In genomic region chr12:109329003-109329402, GRCh38 we compare ENCODE assay signal across 38 cellular contexts. TPM values are rescaled to one million over a fixed set of nuclear protein-coding genes. Genes with fewer than 3 reads are reported as not detected.
"Had no signal": no experiment of that assay in that cellular context is flagged by ENCODE, and none has a peak within 500 bp of the region (broad histone marks: within the 10 kb centered on the region; RNA-seq: fewer than 3 reads in every experiment).

No MANE protein-coding gene starts in this region.

- H3K27me3 Mint-ChIP-seq: activated naive CD4-positive, alpha-beta T cell treated with anti-CD3 and anti-CD28 coated beads, Interleukin-2, amount 50 U/mL, for 24 hours; activated naive CD8-positive, alpha-beta T cell had no signal

- H3K27ac ChIP-seq: ascending aorta, brain microvascular endothelial cell, breast epithelium, VCaP had no signal

- H3K36me3 Mint-ChIP-seq: activated CD4-positive, alpha-beta memory T cell treated with anti-CD3 and anti-CD28 coated beads for 36 hours; activated naive CD4-positive, alpha-beta T cell treated with anti-CD3 and anti-CD28 coated beads, Interleukin-2, amount 10 ng/mL, durations not matched to agents 7 days and 5 days; activated naive CD4-positive, alpha-beta T cell treated with anti-CD3 and anti-CD28 coated beads, Interleukin-2, amount 50 U/mL, for 24 hours; activated naive CD8-positive, alpha-beta T cell; activated naive CD8-positive, alpha-beta T cell treated with anti-CD3 and anti-CD28 coated beads, Interleukin-2, amount 10 ng/mL, durations not matched to agents 7 days and 5 days had no signal

- FAIRE-seq: TTC549 had no signal

- H3K27me3 ChIP-seq: ascending aorta, brain microvascular endothelial cell, breast epithelium had no signal

- H3K4me1 ChIP-seq: ascending aorta, breast epithelium had no signal

- H3K4me1 Mint-ChIP-seq: activated B cell treated with CpG ODN at 0.5 μM for 24 hours; activated CD4-positive, alpha-beta T cell treated with anti-CD3 and anti-CD28 coated beads, Interleukin-2, amount 10 ng/mL, durations not matched to agents 24 days and 14 days; activated naive CD4-positive, alpha-beta T cell treated with anti-CD3 and anti-CD28 coated beads, Interleukin-2, amount 10 ng/mL, durations not matched to agents 7 days and 5 days; activated naive CD4-positive, alpha-beta T cell treated with anti-CD3 and anti-CD28 coated beads, Interleukin-2, amount 50 U/mL, for 24 hours; activated naive CD8-positive, alpha-beta T cell treated with anti-CD3 and anti-CD28 coated beads, Interleukin-2, amount 10 ng/mL, durations not matched to agents 7 days and 5 days; activated naive CD8-positive, alpha-beta T cell treated with anti-CD3 and anti-CD28 coated beads, Interleukin-2, amount 50 U/mL, for 24 hours had no signal

- H3K9me3 ChIP-seq: ascending aorta, breast epithelium had no signal

- ATAC-seq: activated CD8-positive, alpha-beta T cell treated with anti-CD3 and anti-CD28 coated beads for 36 hours; activated naive CD8-positive, alpha-beta T cell treated with anti-CD3 and anti-CD28 coated beads, Interleukin-2, amount 50 U/mL, for 24 hours; activated T-cell treated with anti-CD3 and anti-CD28 coated beads, Interleukin-2, amount 50 U/mL, for 4 hours; activated T-cell treated with anti-CD3 and anti-CD28 coated beads, Interleukin-2, amount 50 U/mL, for 72 hours had no signal

- H3K4me3 ChIP-seq: ascending aorta, breast epithelium had no signal

- H3K36me3 ChIP-seq: ascending aorta, brain microvascular endothelial cell, breast epithelium had no signal

- DNase-seq: activated B cell treated with CpG ODN at 0.5 μM for 24 hours; activated CD4-positive, alpha-beta memory T cell treated with anti-CD3 and anti-CD28 coated beads for 36 hours; activated CD4-positive, alpha-beta T cell treated with anti-CD3 and anti-CD28 coated beads for 4 hours; activated CD4-positive, alpha-beta T cell treated with anti-CD3 and anti-CD28 coated beads, Interleukin-2, amount 10 ng/mL, durations not matched to agents 24 days and 14 days; activated CD4-positive, alpha-beta T cell treated with anti-CD3 and anti-CD28 coated beads, Interleukin-2, amount 50 U/mL, for 1 hour; activated CD4-positive, alpha-beta T cell treated with anti-CD3 and anti-CD28 coated beads, Interleukin-2, amount 50 U/mL, for 4 hours; activated CD4-positive, CD25-positive, alpha-beta regulatory T cell treated with anti-CD3 and anti-CD28 coated beads, Interleukin-2, amount 50 U/mL, for 72 hours; activated CD8-positive, alpha-beta memory T cell treated with anti-CD3 and anti-CD28 coated beads, Interleukin-2, amount 50 U/mL, for 4 hours; activated CD8-positive, alpha-beta T cell treated with anti-CD3 and anti-CD28 coated beads for 36 hours; activated effector memory CD4-positive, alpha-beta T cell treated with Interleukin-2 at 50 U/mL for 16 hours; activated gamma-delta T cell; activated naive CD4-positive, alpha-beta T cell treated with anti-CD3 and anti-CD28 coated beads, Interleukin-2, amount 10 ng/mL, durations not matched to agents 7 days and 5 days; activated naive CD4-positive, alpha-beta T cell treated with Interleukin-2 at 50 U/mL for 16 hours; activated naive CD8-positive, alpha-beta T cell treated with anti-CD3 and anti-CD28 coated beads, Interleukin-2, amount 10 ng/mL, durations not matched to agents 7 days and 5 days; activated naive CD8-positive, alpha-beta T cell treated with anti-CD3 and anti-CD28 coated beads, Interleukin-2, amount 50 U/mL, for 24 hours; activated T-cell treated with anti-CD3 and anti-CD28 coated beads for 4 hours; activated T-cell treated with anti-CD3 and anti-CD28 coated beads, Interleukin-2, amount 50 U/mL, for 1 hour; activated T-cell treated with anti-CD3 and anti-CD28 coated beads, Interleukin-2, amount 50 U/mL, for 4 hours; activated T-cell treated with anti-CD3 and anti-CD28 coated beads, Interleukin-2, amount 50 U/mL, for 72 hours; amygdala; anterior cingulate cortex; brain microvascular endothelial cell; central memory CD4-positive, alpha-beta T cell; T-helper 1 cell; T-helper 2 cell; T-helper 9 cell had no signal

- H3K4me3 Mint-ChIP-seq: activated B cell treated with CpG ODN at 0.5 μM for 24 hours; activated CD4-positive, alpha-beta memory T cell treated with anti-CD3 and anti-CD28 coated beads for 36 hours; activated CD4-positive, alpha-beta T cell treated with anti-CD3 and anti-CD28 coated beads, Interleukin-2, amount 10 ng/mL, durations not matched to agents 24 days and 14 days; activated CD8-positive, alpha-beta T cell treated with anti-CD3 and anti-CD28 coated beads for 36 hours; activated naive CD4-positive, alpha-beta T cell treated with anti-CD3 and anti-CD28 coated beads, Interleukin-2, amount 10 ng/mL, durations not matched to agents 7 days and 5 days; activated naive CD4-positive, alpha-beta T cell treated with anti-CD3 and anti-CD28 coated beads, Interleukin-2, amount 50 U/mL, for 24 hours; activated naive CD8-positive, alpha-beta T cell; activated naive CD8-positive, alpha-beta T cell treated with anti-CD3 and anti-CD28 coated beads, Interleukin-2, amount 10 ng/mL, durations not matched to agents 7 days and 5 days; activated naive CD8-positive, alpha-beta T cell treated with anti-CD3 and anti-CD28 coated beads, Interleukin-2, amount 50 U/mL, for 24 hours; activated T-cell treated with anti-CD3 and anti-CD28 coated beads, Interleukin-2, amount 50 U/mL, for 4 hours; activated T-cell treated with anti-CD3 and anti-CD28 coated beads, Interleukin-2, amount 50 U/mL, for 72 hours; activated T-helper 1 cell treated with anti-CD3 and anti-CD28 coated beads, Interleukin-12 subunit alpha, Interleukin-12 subunit beta, Interleukin-2, Interleukin-4 antibody, amounts not matched to agents 30 ng/mL and 10 ng/mL and 1 ng/mL, durations not matched to agents 14 hours and 24 hours and 36 hours; T-helper 1 cell treated with Interleukin-12 subunit alpha and Interleukin-12 subunit beta and Interleukin-4 antibody, amounts not matched to agents 30 μg/mL and 1 μg/mL, for 36 hours; T-helper 2 cell treated with Interferon-gamma antibody and Interleukin-4, amounts not matched to agents 5 μg/mL and 100 μg/mL, for 36 hours had no signal

- H3K9me3 Mint-ChIP-seq: activated B cell treated with CpG ODN at 0.5 μM for 24 hours; activated CD4-positive, alpha-beta memory T cell treated with anti-CD3 and anti-CD28 coated beads for 36 hours; activated CD4-positive, alpha-beta T cell treated with anti-CD3 and anti-CD28 coated beads, Interleukin-2, amount 10 ng/mL, durations not matched to agents 24 days and 14 days; activated CD8-positive, alpha-beta T cell treated with anti-CD3 and anti-CD28 coated beads for 36 hours; activated naive CD4-positive, alpha-beta T cell treated with anti-CD3 and anti-CD28 coated beads, Interleukin-2, amount 10 ng/mL, durations not matched to agents 7 days and 5 days; activated naive CD4-positive, alpha-beta T cell treated with anti-CD3 and anti-CD28 coated beads, Interleukin-2, amount 50 U/mL, for 24 hours; activated naive CD8-positive, alpha-beta T cell treated with anti-CD3 and anti-CD28 coated beads, Interleukin-2, amount 10 ng/mL, durations not matched to agents 7 days and 5 days; activated naive CD8-positive, alpha-beta T cell treated with anti-CD3 and anti-CD28 coated beads, Interleukin-2, amount 50 U/mL, for 24 hours; activated T-cell treated with anti-CD3 and anti-CD28 coated beads, Interleukin-2, amount 50 U/mL, for 4 hours; activated T-cell treated with anti-CD3 and anti-CD28 coated beads, Interleukin-2, amount 50 U/mL, for 72 hours; activated T-helper 1 cell treated with anti-CD3 and anti-CD28 coated beads, Interleukin-12 subunit alpha, Interleukin-12 subunit beta, Interleukin-2, Interleukin-4 antibody, amounts not matched to agents 30 ng/mL and 10 ng/mL and 1 ng/mL, durations not matched to agents 14 hours and 24 hours and 36 hours; activated T-helper 2 cell treated with anti-CD3 and anti-CD28 coated beads, Interferon-gamma antibody, Interleukin-2, Interleukin-4, amounts not matched to agents 10 μg/mL and 5 μg/mL and 100 μg/mL, durations not matched to agents 14 hours and 24 hours and 36 hours; T-helper 1 cell treated with Interleukin-12 subunit alpha and Interleukin-12 subunit beta and Interleukin-4 antibody, amounts not matched to agents 30 μg/mL and 1 μg/mL, for 36 hours; T-helper 2 cell treated with Interferon-gamma antibody and Interleukin-4, amounts not matched to agents 5 μg/mL and 100 μg/mL, for 36 hours had no signal

- H3K27ac Mint-ChIP-seq: activated B cell treated with CpG ODN at 0.5 μM for 24 hours; activated CD4-positive, alpha-beta memory T cell treated with anti-CD3 and anti-CD28 coated beads for 36 hours; activated CD4-positive, alpha-beta T cell treated with anti-CD3 and anti-CD28 coated beads, Interleukin-2, amount 10 ng/mL, durations not matched to agents 24 days and 14 days; activated CD8-positive, alpha-beta T cell treated with anti-CD3 and anti-CD28 coated beads for 36 hours; activated naive CD4-positive, alpha-beta T cell treated with anti-CD3 and anti-CD28 coated beads, Interleukin-2, amount 10 ng/mL, durations not matched to agents 7 days and 5 days; activated naive CD4-positive, alpha-beta T cell treated with anti-CD3 and anti-CD28 coated beads, Interleukin-2, amount 50 U/mL, for 24 hours; activated naive CD8-positive, alpha-beta T cell; activated naive CD8-positive, alpha-beta T cell treated with anti-CD3 and anti-CD28 coated beads, Interleukin-2, amount 10 ng/mL, durations not matched to agents 7 days and 5 days; activated naive CD8-positive, alpha-beta T cell treated with anti-CD3 and anti-CD28 coated beads, Interleukin-2, amount 50 U/mL, for 24 hours; activated T-cell treated with anti-CD3 and anti-CD28 coated beads, Interleukin-2, amount 50 U/mL, for 72 hours; activated T-helper 1 cell treated with anti-CD3 and anti-CD28 coated beads, Interleukin-12 subunit alpha, Interleukin-12 subunit beta, Interleukin-2, Interleukin-4 antibody, amounts not matched to agents 30 ng/mL and 10 ng/mL and 1 ng/mL, durations not matched to agents 14 hours and 24 hours and 36 hours; activated T-helper 2 cell treated with anti-CD3 and anti-CD28 coated beads, Interferon-gamma antibody, Interleukin-2, Interleukin-4, amounts not matched to agents 10 μg/mL and 5 μg/mL and 100 μg/mL, durations not matched to agents 14 hours and 24 hours and 36 hours; T-helper 1 cell treated with Interleukin-12 subunit alpha and Interleukin-12 subunit beta and Interleukin-4 antibody, amounts not matched to agents 30 μg/mL and 1 μg/mL, for 36 hours; T-helper 2 cell treated with Interferon-gamma antibody and Interleukin-4, amounts not matched to agents 5 μg/mL and 100 μg/mL, for 36 hours had no signal

RNA-seq across cellular contexts. Expression of gene MYO1H, which starts 18.7 kb away (rescaled TPM):
- total RNA-seq: activated B cell treated with CpG ODN at 0.5 μM for 24 hours; activated CD4-positive, alpha-beta memory T cell treated with anti-CD3 and anti-CD28 coated beads for 36 hours; activated CD4-positive, alpha-beta T cell treated with anti-CD3 and anti-CD28 coated beads, Interleukin-2, amount 10 ng/mL, durations not matched to agents 24 days and 14 days; activated CD8-positive, alpha-beta memory T cell treated with anti-CD3 and anti-CD28 coated beads for 36 hours; activated CD8-positive, alpha-beta T cell treated with anti-CD3 and anti-CD28 coated beads for 36 hours; activated naive CD8-positive, alpha-beta T cell treated with anti-CD3 and anti-CD28 coated beads, Interleukin-2, amount 10 ng/mL, durations not matched to agents 7 days and 5 days; activated T-cell treated with anti-CD3 and anti-CD28 coated beads, Interleukin-2, amount 50 U/mL, for 4 hours; activated T-cell treated with anti-CD3 and anti-CD28 coated beads, Interleukin-2, amount 50 U/mL, for 72 hours; activated T-helper 1 cell treated with anti-CD3 and anti-CD28 coated beads, Interleukin-12 subunit alpha, Interleukin-12 subunit beta, Interleukin-2, Interleukin-4 antibody, amounts not matched to agents 30 ng/mL and 10 ng/mL and 1 ng/mL, durations not matched to agents 14 hours and 24 hours and 36 hours; activated T-helper 2 cell treated with anti-CD3 and anti-CD28 coated beads, Interferon-gamma antibody, Interleukin-2, Interleukin-4, amounts not matched to agents 10 μg/mL and 5 μg/mL and 100 μg/mL, durations not matched to agents 14 hours and 24 hours and 36 hours; ascending aorta; cardiac septum had no signal

RNA-seq across cellular contexts. Expression of gene FOXN4, which starts 19.9 kb away (rescaled TPM):
- total RNA-seq: activated B cell treated with CpG ODN at 0.5 μM for 24 hours; activated CD4-positive, alpha-beta memory T cell treated with anti-CD3 and anti-CD28 coated beads for 36 hours; activated CD4-positive, alpha-beta T cell treated with anti-CD3 and anti-CD28 coated beads, Interleukin-2, amount 10 ng/mL, durations not matched to agents 24 days and 14 days; activated CD8-positive, alpha-beta memory T cell treated with anti-CD3 and anti-CD28 coated beads for 36 hours; activated CD8-positive, alpha-beta T cell treated with anti-CD3 and anti-CD28 coated beads for 36 hours; activated naive CD8-positive, alpha-beta T cell treated with anti-CD3 and anti-CD28 coated beads, Interleukin-2, amount 10 ng/mL, durations not matched to agents 7 days and 5 days; activated T-cell treated with anti-CD3 and anti-CD28 coated beads, Interleukin-2, amount 50 U/mL, for 4 hours; activated T-cell treated with anti-CD3 and anti-CD28 coated beads, Interleukin-2, amount 50 U/mL, for 72 hours; activated T-helper 1 cell treated with anti-CD3 and anti-CD28 coated beads, Interleukin-12 subunit alpha, Interleukin-12 subunit beta, Interleukin-2, Interleukin-4 antibody, amounts not matched to agents 30 ng/mL and 10 ng/mL and 1 ng/mL, durations not matched to agents 14 hours and 24 hours and 36 hours; activated T-helper 2 cell treated with anti-CD3 and anti-CD28 coated beads, Interferon-gamma antibody, Interleukin-2, Interleukin-4, amounts not matched to agents 10 μg/mL and 5 μg/mL and 100 μg/mL, durations not matched to agents 14 hours and 24 hours and 36 hours; ascending aorta; breast epithelium; cardiac septum had no signal
